In the genomic region with DNA sequence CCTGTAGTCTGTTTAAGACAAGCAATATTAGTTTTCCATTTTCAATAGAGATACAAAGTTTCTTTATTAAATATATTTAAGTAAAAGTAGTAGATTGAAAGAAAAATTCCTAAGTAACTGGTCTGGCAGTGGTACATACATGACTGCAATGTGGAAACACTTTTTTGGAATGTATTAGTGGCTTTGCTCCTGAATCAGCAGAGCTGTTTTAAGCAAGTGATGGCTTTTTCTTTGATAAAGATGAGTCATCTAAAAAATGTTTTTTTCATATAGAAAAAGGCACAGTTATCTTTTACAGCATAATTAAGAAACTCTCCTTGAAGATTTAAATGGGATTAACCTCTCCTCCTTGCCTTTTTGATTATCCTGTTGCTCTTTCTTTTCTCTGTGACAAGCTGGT, we compare ENCODE assay signal across 18 cellular contexts. TPM values are rescaled to one million over a fixed set of nuclear protein-coding genes. Genes with fewer than 3 reads are reported as not detected.
DNase-seq lines count a peak whose midpoint lies in the region; ATAC-seq and TF ChIP-seq lines count a peak whose summit lies in the region.
"Had no signal": no experiment of that assay in that cellular context is flagged by ENCODE, and none has a peak within 500 bp of the region (broad histone marks: within the 10 kb centered on the region; RNA-seq: fewer than 3 reads in every experiment).

No MANE protein-coding gene starts in this region.

- H3K9me3 ChIP-seq in ascending aorta (no peaks in the 10 kb centered on the region), WERI-Rb-1 (ENCODE audit: severe bottlenecking) (no peaks in the 10 kb centered on the region), testis (no peaks in the 10 kb centered on the region)
- H3K9me3 ChIP-seq: body of pancreas had no signal

- no peak overlapping the region for H3K4me3 ChIP-seq in ACC112 (ENCODE audit: low read depth, low read length)
- no peak overlapping the region for H3K4me3 ChIP-seq in ascending aorta
- no peak overlapping the region for H3K4me3 ChIP-seq in foreskin fibroblast (ENCODE audit: low read depth in 1 of 2, low read length in 2 of 2)
- no peak overlapping the region for H3K4me3 ChIP-seq in WERI-Rb-1 (ENCODE audit: low read depth, low read length)
- H3K4me3 ChIP-seq in testis, result no peak overlapping the region
- H3K4me3 ChIP-seq: body of pancreas, GM12878, SK-N-MC had no signal

- no peaks in the 10 kb centered on the region for H3K79me2 ChIP-seq in ACC112 (ENCODE audit: control insufficient read depth, insufficient read depth, low read length, unreplicated experiment)

- H3K36me3 ChIP-seq in ACC112 (ENCODE audit: insufficient read depth, low read length), result peaks cover 68% of the 10 kb centered on the region
- peaks cover 50 to 73% of the 10 kb centered on the region in 2 donors for H3K36me3 ChIP-seq in ascending aorta
- peaks cover 88% of the 10 kb centered on the region for H3K36me3 ChIP-seq in WERI-Rb-1
- no peaks in the 10 kb centered on the region for H3K36me3 ChIP-seq in testis (ENCODE audit: low read depth, missing control alignments)

- no peak for ATAC-seq in HG02870 (IDR thresholded peaks at IDR 0.05; ENCODE audit: unreplicated experiment)
- ATAC-seq: body of pancreas, GM12878 had no signal

- no peak for TF ChIP-seq POLR2A in testis (IDR thresholded peaks at IDR 0.05)

- no peaks in the 10 kb centered on the region for H3K27me3 ChIP-seq in ACC112 (ENCODE audit: insufficient read depth, low read length)
- H3K27me3 ChIP-seq in ascending aorta, result no peaks in the 10 kb centered on the region
- no peaks in the 10 kb centered on the region for H3K27me3 ChIP-seq in WERI-Rb-1 (ENCODE audit: insufficient read depth, low read depth, severe bottlenecking)
- H3K27me3 ChIP-seq in testis, result no peaks in the 10 kb centered on the region
- H3K27me3 ChIP-seq: body of pancreas had no signal

- H3K27ac ChIP-seq in ACC112 (ENCODE audit: low read depth, low read length), result 0 out of 2 replicates have a peak overlapping the region, but pooled peaks have one; percentile 9
- H3K27ac ChIP-seq in ascending aorta, result peak overlapping the region; percentile 63 to 64
- no peak overlapping the region for H3K27ac ChIP-seq in WERI-Rb-1
- H3K27ac ChIP-seq in testis, result no peak overlapping the region
- H3K27ac ChIP-seq: SK-N-MC had no signal

- peaks cover 23% of the 10 kb centered on the region for H3K4me1 ChIP-seq in ACC112 (ENCODE audit: control insufficient read depth, insufficient read depth, low read length, unreplicated experiment)
- H3K4me1 ChIP-seq in ascending aorta, result peaks cover 17 to 28% of the 10 kb centered on the region in 2 donors
- peaks cover 15% of the 10 kb centered on the region for H3K4me1 ChIP-seq in testis

- H2AFZ ChIP-seq in ACC112 (ENCODE audit: low read length, unreplicated experiment), result no peak overlapping the region

- TF ChIP-seq CTCF in ascending aorta (IDR thresholded peaks at IDR 0.05) (no peak), foreskin fibroblast (IDR thresholded peaks at IDR 0.05; ENCODE audit: low read depth, low read length) (no peak), WERI-Rb-1 (IDR thresholded peaks at IDR 0.05; ENCODE audit: low read depth, low read length) (no peak), testis (IDR thresholded peaks at IDR 0.05) (no peak)

- peak; percentile 56 for DNase-seq in GM03348 (ENCODE audit: low spot score)
- DNase-seq in ascending aorta (ENCODE audit: low spot score in 2 of 2), result no peak
- peak; percentile 39 to 71 for DNase-seq in foreskin fibroblast
- DNase-seq in WERI-Rb-1, result no peak
- no peak for DNase-seq in testis
- no peak for DNase-seq in mucosa of gallbladder (ENCODE audit: low spot score)
- DNase-seq: activated T-cell treated with anti-CD3 and anti-CD28 coated beads for 4 hours; DND-41; endodermal cell; NCI-H1105 treated with DMSO at 0.1 percent for 48 hours; NCI-H2227 treated with DMSO at 0.1 percent for 48 hours; posterior cingulate gyrus; stimulated activated CD4-positive, alpha-beta T cell treated with anti-CD3 and anti-CD28 coated beads, Interleukin-15, amount 100 ng/mL, for 24 hours had no signal

- intact Hi-C loops in ascending aorta (cut with DNase I), result loop anchor here (5.0 kb wide), 1 partner anchor 34 kb away; the partner anchor contains the start of gene KDM3A
- intact Hi-C loops in testis (cut with DNase I; ENCODE audit: low total_unique reads), result no loop called here

RNA-seq across cellular contexts. Expression of gene KDM3A, which starts 34.9 kb away (rescaled TPM):
- 18.4 TPM for total RNA-seq in ascending aorta
- 100 to 1,000 TPM in 1 of 2 donors, 10 to 100 TPM in 1; 88.8 to 106 TPM for total RNA-seq in testis
- 126 TPM for polyA plus RNA-seq in testis (ENCODE audit: insufficient read depth, low read depth, low replicate concordance)
- 87.4 TPM for total RNA-seq in mucosa of gallbladder

Comparison
In these comparisons a context has a peak if more than half of its experiments do, and no peak if none do; other contexts are left out.
1. H3K27ac ChIP-seq: peak in ACC112 (single experiment) and ascending aorta (2 of 2); none in WERI-Rb-1 (single experiment) and testis (0 of 2).
2. DNase-seq: peak in GM03348 (single experiment) and foreskin fibroblast (2 of 2); none in ascending aorta (0 of 2), WERI-Rb-1 (single experiment), testis (single experiment) and mucosa of gallbladder (single experiment).